21 cellular contexts compared by ENCODE assay signal in the genomic region with DNA sequence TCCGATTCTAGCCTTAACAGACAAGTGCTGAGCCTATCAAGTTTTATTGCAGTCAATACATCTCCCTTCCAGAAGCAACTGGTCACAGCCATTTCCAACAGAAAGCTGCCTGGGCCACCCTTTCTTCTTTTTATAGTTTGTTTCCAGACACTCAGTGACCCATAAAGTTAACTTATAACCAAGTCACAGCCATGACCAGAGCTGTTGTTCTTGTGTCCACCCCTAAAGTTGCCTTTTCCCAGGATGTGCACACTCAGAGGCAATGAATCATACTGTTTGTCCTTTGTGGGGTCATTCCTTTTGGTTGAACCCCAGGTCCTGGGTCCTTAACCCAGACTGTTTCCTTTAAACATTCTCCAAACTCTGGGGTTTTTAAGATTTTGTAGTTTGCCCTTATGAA.
DNase-seq lines count a peak whose midpoint lies in the region; ATAC-seq, FAIRE-seq and TF ChIP-seq lines count a peak whose summit lies in the region.
"Had no signal": no experiment of that assay in that cellular context is flagged by ENCODE, and none has a peak within 500 bp of the region (broad histone marks: within the 10 kb centered on the region; RNA-seq: fewer than 3 reads in every experiment).

No MANE protein-coding gene starts in this region.

- H3K9ac ChIP-seq in SK-N-MC (ENCODE audit: insufficient read length): no peak overlapping the region
- H3K9ac ChIP-seq: BLaER1 treated with 17β-estradiol and CSF1 and Interleukin-3, amounts not matched to agents 10 nM and 100 nM; SK-N-SH had no signal

- CTCF ChIA-PET in A549 (lab: Yijun Ruan, JAX): interaction anchor here (1.4 kb wide), 1 partner anchor 17 kb away, joined by 3 read pairs; no protein-coding TSS in a partner anchor
- CTCF ChIA-PET in GM10248 (lab: Yijun Ruan, JAX): interaction anchor here (1.7 kb wide), 1 partner anchor 11 kb away, joined by 4 read pairs; no protein-coding TSS in a partner anchor

- no peak overlapping the region for H3K4me3 ChIP-seq in A549
- no peak overlapping the region for H3K4me3 ChIP-seq in SK-N-MC
- H3K4me3 ChIP-seq: BLaER1 treated with 17β-estradiol and CSF1 and Interleukin-3, amounts not matched to agents 10 nM and 100 nM; GM12878; HAP-1; K562 had no signal

- TF ChIP-seq RAD21 in A549 (conservative IDR thresholded peaks at IDR 0.05 in 1 of 2, IDR thresholded peaks at IDR 0.05 in 1 of 2): no peak

- H3K9me3 ChIP-seq in A549 (no peaks in the 10 kb centered on the region), SK-N-MC (ENCODE audit: low read depth, low read length) (no peaks in the 10 kb centered on the region)
- H3K9me3 ChIP-seq: BLaER1 treated with 17β-estradiol and CSF1 and Interleukin-3, amounts not matched to agents 10 nM and 100 nM; HAP-1; SK-N-SH had no signal

- peaks cover 30% of the 10 kb centered on the region for H3K4me1 ChIP-seq in A549

- no peaks in the 10 kb centered on the region for H3K36me3 Mint-ChIP-seq in nephron progenitor cell (ENCODE audit: low read depth)

- H3K27ac Mint-ChIP-seq in nephron progenitor cell: peak overlapping the region; percentile 96

- ATAC-seq in A549: no peak
- ATAC-seq in activated CD4-positive, CD25-positive, alpha-beta regulatory T cell treated with anti-CD3 and anti-CD28 coated beads, Interleukin-2, amount 50 U/mL, for 24 hours: no peak
- ATAC-seq: GM12878, K562, Right ventricle myocardium inferior had no signal

- H3K9me3 Mint-ChIP-seq in nephron progenitor cell: no peaks in the 10 kb centered on the region

- no peak for TF ChIP-seq CTCF in A549 (IDR thresholded peaks at IDR 0.05)
- TF ChIP-seq CTCF in nephron progenitor cell (IDR thresholded peaks at IDR 0.05): no peak
- TF ChIP-seq CTCF in GM10248 (IDR thresholded peaks at IDR 0.05; ENCODE audit: control extremely low read depth, extremely low read depth, low read depth, missing control alignments): no peak

- H3K27me3 Mint-ChIP-seq in nephron progenitor cell (ENCODE audit: low read depth, poor library complexity): peaks cover 8% of the 10 kb centered on the region

- POLR2A ChIA-PET in A549 (lab: Yijun Ruan, JAX) (no interaction called here), GM10248 (lab: Yijun Ruan, JAX) (no interaction called here)

- no peak for FAIRE-seq in A549 (lab: Jason Lieb, UNC)
- FAIRE-seq: GM12878, GM18507, HTR-8/SVneo, K562 had no signal

- no peaks in the 10 kb centered on the region for H3K36me3 ChIP-seq in SK-N-MC (ENCODE audit: insufficient read depth, low read length)
- H3K36me3 ChIP-seq: BLaER1 treated with 17β-estradiol and CSF1 and Interleukin-3, amounts not matched to agents 10 nM and 100 nM; HAP-1 had no signal

- DNase-seq in A549 (ENCODE audit: low read depth in 1 of 2, low spot score in 1 of 2): peak in 1 of 2 experiments; percentile 46
- DNase-seq in SK-N-MC (ENCODE audit: low read depth, low spot score): no peak
- DNase-seq in kidney tubule cell (ENCODE audit: low spot score): peak; percentile 72
- no peak for DNase-seq in nephron progenitor cell
- no peak for DNase-seq in GM10248 (ENCODE audit: extremely low spot score)
- DNase-seq in caudate nucleus (lab: John Stamatoyannopoulos, UW): no peak
- no peak for DNase-seq in activated T-cell treated with anti-CD3 and anti-CD28 coated beads for 4 hours
- DNase-seq: DMS153, NCI-H1092 treated with DMSO at 0.1 percent for 48 hours, NCI-H187, NCI-H774, SK-N-SH had no signal

- 79% methylated on average over 1 of the region's 1 CpG for WGBS in A549 (ENCODE audit: missing lambda C conversion rate)

- peaks cover 65% of the 10 kb centered on the region for H3K4me1 Mint-ChIP-seq in nephron progenitor cell

- H3K27ac ChIP-seq in A549 (peak overlapping the region; percentile 36 to 61; a peak in 4 of 6 replicates), SK-N-MC (peak overlapping the region; percentile 75; the same call in 1 of the 2 replicates), caudate nucleus (ENCODE audit: low read depth, low read length) (no peak overlapping the region)
- H3K27ac ChIP-seq: 22Rv1; BLaER1 treated with 17β-estradiol and CSF1 and Interleukin-3, amounts not matched to agents 10 nM and 100 nM had no signal

- H3K4me3 Mint-ChIP-seq in nephron progenitor cell: no peak overlapping the region

- no peak for TF ChIP-seq EP300 in A549 (IDR thresholded peaks at IDR 0.05)

- peak overlapping the region; percentile 39; the same call in 2 of the 3 replicates for H3K4me2 ChIP-seq in A549
- H3K4me2 ChIP-seq: BLaER1 treated with 17β-estradiol and CSF1 and Interleukin-3, amounts not matched to agents 10 nM and 100 nM; SK-N-SH had no signal

- no peak for TF ChIP-seq POLR2A in A549 (IDR thresholded peaks at IDR 0.05; ENCODE audit: low read length)

TF ChIP-seq in A549, 52 proteins besides CTCF, POLR2A, EP300 and RAD21:
- no peak for TF ChIP-seq NFE2L2 (conservative IDR thresholded peaks at IDR 0.05; ENCODE audit: low read length)
- 0 out of 2 replicates have a peak, but pooled peaks have one; percentile 11 for TF ChIP-seq JUNB (IDR thresholded peaks at IDR 0.05)
